In genomic region chr15:85462029-85462428, GRCh38 we compare ENCODE assay signal across 18 cellular contexts.
DNase-seq lines count a peak whose midpoint lies in the region; ATAC-seq and TF ChIP-seq lines count a peak whose summit lies in the region.
"Had no signal": no experiment of that assay in that cellular context is flagged by ENCODE, and none has a peak within 500 bp of the region (broad histone marks: within the 10 kb centered on the region; RNA-seq: fewer than 3 reads in every experiment).

No MANE protein-coding gene starts in this region.

- no peak overlapping the region for H3K4me3 Mint-ChIP-seq in activated naive CD8-positive, alpha-beta T cell treated with anti-CD3 and anti-CD28 coated beads, Interleukin-2, amount 50 U/mL, for 24 hours
- H3K4me3 Mint-ChIP-seq in activated naive CD8-positive, alpha-beta T cell treated with anti-CD3 and anti-CD28 coated beads for 36 hours: no peak overlapping the region
- no peak overlapping the region for H3K4me3 Mint-ChIP-seq in memory B cell
- H3K4me3 Mint-ChIP-seq in stimulated activated naive B cell treated with anti-CD40 and anti-IgM and Interleukin-4, amounts not matched to agents 10 μg/mL and 1 μg/mL and 100 μg/mL, for 72 hours: no peak overlapping the region
- H3K4me3 Mint-ChIP-seq: H9 had no signal

- no peaks in the 10 kb centered on the region for H3K27me3 Mint-ChIP-seq in activated naive CD8-positive, alpha-beta T cell treated with anti-CD3 and anti-CD28 coated beads, Interleukin-2, amount 50 U/mL, for 24 hours
- no peaks in the 10 kb centered on the region for H3K27me3 Mint-ChIP-seq in activated naive CD8-positive, alpha-beta T cell treated with anti-CD3 and anti-CD28 coated beads for 36 hours
- H3K27me3 Mint-ChIP-seq in memory B cell: no peaks in the 10 kb centered on the region
- no peaks in the 10 kb centered on the region for H3K27me3 Mint-ChIP-seq in stimulated activated naive B cell treated with anti-CD40 and anti-IgM and Interleukin-4, amounts not matched to agents 10 μg/mL and 1 μg/mL and 100 μg/mL, for 72 hours
- H3K27me3 Mint-ChIP-seq: IgD-negative memory B cell had no signal

- CTCF ChIA-PET in OCI-LY7 (lab: Charles Lee; ENCODE audit: unreplicated experiment): no interaction called here

- H4K20me1 ChIP-seq in OCI-LY7 (ENCODE audit: insufficient read depth, low read length): peaks cover 19% of the 10 kb centered on the region; the same call in 1 of the 2 replicates

- peaks cover 6% of the 10 kb centered on the region; the same call in 1 of the 2 replicates for H3K9me3 ChIP-seq in OCI-LY7 (ENCODE audit: low read length)

- H2AFZ ChIP-seq in OCI-LY7 (ENCODE audit: low read length): no peak overlapping the region

- peak; percentile 79 for ATAC-seq in activated naive CD8-positive, alpha-beta T cell treated with anti-CD3 and anti-CD28 coated beads, Interleukin-2, amount 50 U/mL, for 24 hours
- no peak for ATAC-seq in memory B cell (ENCODE audit: low read depth)
- peak; percentile 74 to 77 for ATAC-seq in stimulated activated naive B cell treated with anti-CD40 and anti-IgM and Interleukin-4, amounts not matched to agents 10 μg/mL and 1 μg/mL and 100 μg/mL, for 72 hours (replicated peaks)
- ATAC-seq in GM19397 (IDR thresholded peaks at IDR 0.05; ENCODE audit: unreplicated experiment): no peak
- ATAC-seq: SK-N-SH treated with all-trans-retinoic acid at 6 μM for 48 hours had no signal

- peaks cover 14% of the 10 kb centered on the region for H3K36me3 ChIP-seq in OCI-LY7 (ENCODE audit: insufficient read depth, low read length)

- peak overlapping the region; percentile 9 for H3K27ac ChIP-seq in OCI-LY7 (ENCODE audit: low read depth, low read length, poor library complexity, severe bottlenecking)
- H3K27ac ChIP-seq: BLaER1 treated with 17β-estradiol and CSF1 and Interleukin-3, amounts not matched to agents 10 nM and 100 nM had no signal

- no peaks in the 10 kb centered on the region for H3K9me3 Mint-ChIP-seq in activated naive CD8-positive, alpha-beta T cell treated with anti-CD3 and anti-CD28 coated beads, Interleukin-2, amount 50 U/mL, for 24 hours
- no peaks in the 10 kb centered on the region for H3K9me3 Mint-ChIP-seq in activated naive CD8-positive, alpha-beta T cell treated with anti-CD3 and anti-CD28 coated beads for 36 hours
- no peaks in the 10 kb centered on the region for H3K9me3 Mint-ChIP-seq in memory B cell
- no peaks in the 10 kb centered on the region for H3K9me3 Mint-ChIP-seq in stimulated activated naive B cell treated with anti-CD40 and anti-IgM and Interleukin-4, amounts not matched to agents 10 μg/mL and 1 μg/mL and 100 μg/mL, for 72 hours
- H3K9me3 Mint-ChIP-seq: H9, IgD-negative memory B cell had no signal

- H3K4me2 ChIP-seq in OCI-LY7 (ENCODE audit: low read length): 0 out of 2 replicates have a peak overlapping the region, but pooled peaks have one; percentile 8
- H3K4me2 ChIP-seq: BLaER1 treated with 17β-estradiol and CSF1 and Interleukin-3, amounts not matched to agents 10 nM and 100 nM had no signal

- POLR2A ChIA-PET in OCI-LY7 (lab: Charles Lee): interaction anchor here (0.7 to 1.3 kb wide), 5 partner anchors 9 to 278 kb away, joined by 3 to 5 read pairs (median 4); no protein-coding TSS in a partner anchor

- H3K27ac Mint-ChIP-seq in activated naive CD8-positive, alpha-beta T cell treated with anti-CD3 and anti-CD28 coated beads, Interleukin-2, amount 50 U/mL, for 24 hours: no peak overlapping the region
- H3K27ac Mint-ChIP-seq in activated naive CD8-positive, alpha-beta T cell treated with anti-CD3 and anti-CD28 coated beads for 36 hours: no peak overlapping the region
- H3K27ac Mint-ChIP-seq in memory B cell: peak overlapping the region; percentile 63
- peak overlapping the region; percentile 20 for H3K27ac Mint-ChIP-seq in stimulated activated naive B cell treated with anti-CD40 and anti-IgM and Interleukin-4, amounts not matched to agents 10 μg/mL and 1 μg/mL and 100 μg/mL, for 72 hours

- H3K4me1 Mint-ChIP-seq in activated naive CD8-positive, alpha-beta T cell treated with anti-CD3 and anti-CD28 coated beads, Interleukin-2, amount 50 U/mL, for 24 hours: peaks cover 57% of the 10 kb centered on the region
- peaks cover 51% of the 10 kb centered on the region for H3K4me1 Mint-ChIP-seq in activated naive CD8-positive, alpha-beta T cell treated with anti-CD3 and anti-CD28 coated beads for 36 hours
- peaks cover 56% of the 10 kb centered on the region for H3K4me1 Mint-ChIP-seq in memory B cell
- H3K4me1 Mint-ChIP-seq in stimulated activated naive B cell treated with anti-CD40 and anti-IgM and Interleukin-4, amounts not matched to agents 10 μg/mL and 1 μg/mL and 100 μg/mL, for 72 hours: peaks cover 49 to 71% of the 10 kb centered on the region in 2 donors

- intact Hi-C loops in OCI-LY7 (cut with micrococcal nuclease; ENCODE audit: unreplicated experiment): no loop called here

- no TSS peak for BruUV-seq in OCI-LY7 (replicated peaks; lab: Mats Ljungman, UMichigan)

- H3K4me1 ChIP-seq in OCI-LY7 (ENCODE audit: insufficient read depth, low read length, poor library complexity, severe bottlenecking): peaks cover 81% of the 10 kb centered on the region

- no peak for DNase-seq in activated naive CD8-positive, alpha-beta T cell treated with anti-CD3 and anti-CD28 coated beads, Interleukin-2, amount 50 U/mL, for 24 hours
- DNase-seq in activated naive CD8-positive, alpha-beta T cell treated with anti-CD3 and anti-CD28 coated beads for 36 hours: no peak
- no peak for DNase-seq in OCI-LY7 (ENCODE audit: low spot score)
- no peak for DNase-seq in memory B cell (ENCODE audit: low spot score in 2 of 2)
- DNase-seq in stimulated activated naive B cell treated with anti-CD40 and anti-IgM and Interleukin-4, amounts not matched to agents 10 μg/mL and 1 μg/mL and 100 μg/mL, for 72 hours: no peak
- DNase-seq in NCI-H1694 (lab: John Stamatoyannopoulos, UW): no peak
- DNase-seq in C1 segment of cervical spinal cord (lab: John Stamatoyannopoulos, UW): no peak
- DNase-seq: DMS 273 treated with DMSO at 0.1 percent for 48 hours, H9, NCI-H1417 treated with DMSO at 0.1 percent for 48 hours, NCI-H2029, NCI-H2171, NCI-H446, SHP77 had no signal

- no peaks in the 10 kb centered on the region for H3K9me2 ChIP-seq in OCI-LY7 (ENCODE audit: insufficient read depth, low read length)

- peaks cover 88% of the 10 kb centered on the region for H3K79me2 ChIP-seq in OCI-LY7 (ENCODE audit: insufficient read depth, low read depth, low read length)

- no peak for TF ChIP-seq CTCF in OCI-LY7 (conservative IDR thresholded peaks at IDR 0.05; ENCODE audit: low read length)

- peaks cover 12% of the 10 kb centered on the region for H3K36me3 Mint-ChIP-seq in activated naive CD8-positive, alpha-beta T cell treated with anti-CD3 and anti-CD28 coated beads, Interleukin-2, amount 50 U/mL, for 24 hours (ENCODE audit: low read depth)
- peaks cover 24% of the 10 kb centered on the region for H3K36me3 Mint-ChIP-seq in activated naive CD8-positive, alpha-beta T cell treated with anti-CD3 and anti-CD28 coated beads for 36 hours
- H3K36me3 Mint-ChIP-seq in memory B cell: peaks cover 15% of the 10 kb centered on the region
- H3K36me3 Mint-ChIP-seq in stimulated activated naive B cell treated with anti-CD40 and anti-IgM and Interleukin-4, amounts not matched to agents 10 μg/mL and 1 μg/mL and 100 μg/mL, for 72 hours: peaks cover 3 to 24% of the 10 kb centered on the region in 2 donors

- no peak overlapping the region for H3K4me3 ChIP-seq in OCI-LY7 (ENCODE audit: low read depth, low read length, poor library complexity, severe bottlenecking)
- H3K4me3 ChIP-seq: BLaER1 treated with 17β-estradiol and CSF1 and Interleukin-3, amounts not matched to agents 10 nM and 100 nM had no signal

Comparison
In these comparisons a context has a peak if more than half of its experiments do, and no peak if none do; other contexts are left out.
1. ATAC-seq: peak in activated naive CD8-positive, alpha-beta T cell treated with anti-CD3 and anti-CD28 coated beads, Interleukin-2, amount 50 U/mL, for 24 hours (single experiment) and stimulated activated naive B cell treated with anti-CD40 and anti-IgM and Interleukin-4, amounts not matched to agents 10 μg/mL and 1 μg/mL and 100 μg/mL, for 72 hours (2 of 2); none in memory B cell (single experiment) and GM19397 (single experiment).
2. H3K27ac Mint-ChIP-seq: peak in memory B cell (single experiment) and stimulated activated naive B cell treated with anti-CD40 and anti-IgM and Interleukin-4, amounts not matched to agents 10 μg/mL and 1 μg/mL and 100 μg/mL, for 72 hours (single experiment); none in activated naive CD8-positive, alpha-beta T cell treated with anti-CD3 and anti-CD28 coated beads, Interleukin-2, amount 50 U/mL, for 24 hours (single experiment) and activated naive CD8-positive, alpha-beta T cell treated with anti-CD3 and anti-CD28 coated beads for 36 hours (single experiment).